Comparison of ENCODE assay signal across 8 cellular contexts in the genomic region with DNA sequence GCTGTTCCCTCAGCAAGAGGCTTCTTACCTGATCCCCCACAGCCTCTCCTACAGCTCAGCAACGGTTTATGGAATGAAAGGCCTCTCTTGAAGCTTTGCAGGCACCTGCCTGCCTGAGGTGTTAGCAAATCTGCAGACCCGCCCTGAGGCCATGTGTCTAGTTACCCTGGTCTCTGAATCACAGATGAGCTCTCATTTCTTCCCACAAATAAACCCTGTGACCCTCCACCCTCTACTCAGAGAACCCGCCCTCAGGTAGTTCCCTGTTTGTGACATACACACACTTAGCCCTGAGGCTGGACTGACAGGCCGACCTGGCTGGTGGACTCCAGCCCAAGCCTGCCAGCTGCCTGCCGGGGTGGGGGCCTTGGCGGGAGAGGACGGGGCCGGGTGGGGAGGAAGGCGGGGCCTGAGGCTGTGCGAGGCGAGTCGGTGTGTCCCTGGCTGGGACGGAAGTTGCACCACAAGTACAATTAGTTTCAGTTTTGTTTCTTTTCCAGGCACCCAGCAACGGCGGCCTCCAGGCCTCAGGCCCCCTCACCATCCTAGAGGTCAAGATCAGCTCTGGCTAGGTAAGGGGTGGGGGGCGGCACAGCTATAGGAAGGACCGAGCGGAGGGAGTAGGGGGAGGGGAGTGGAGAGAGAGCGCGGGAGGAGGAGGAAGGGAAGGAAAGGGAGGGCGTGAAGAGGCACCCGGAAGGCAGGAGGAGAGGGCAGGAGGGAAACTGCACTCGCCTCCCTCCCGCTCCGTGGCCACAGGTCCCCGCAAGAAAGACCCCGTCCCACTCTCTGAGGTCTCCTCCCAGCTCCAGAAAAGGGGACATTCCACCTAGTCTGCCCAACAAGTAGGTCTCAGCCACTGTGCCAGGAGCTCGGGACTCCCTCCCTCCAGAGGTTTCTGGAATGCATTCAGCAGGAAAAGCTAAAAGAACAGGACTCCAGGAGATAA. TPM values are rescaled to one million over a fixed set of nuclear protein-coding genes. Genes with fewer than 3 reads are reported as not detected.
DNase-seq lines count a peak whose midpoint lies in the region; ATAC-seq and TF ChIP-seq lines count a peak whose summit lies in the region.

A gene with protein sequence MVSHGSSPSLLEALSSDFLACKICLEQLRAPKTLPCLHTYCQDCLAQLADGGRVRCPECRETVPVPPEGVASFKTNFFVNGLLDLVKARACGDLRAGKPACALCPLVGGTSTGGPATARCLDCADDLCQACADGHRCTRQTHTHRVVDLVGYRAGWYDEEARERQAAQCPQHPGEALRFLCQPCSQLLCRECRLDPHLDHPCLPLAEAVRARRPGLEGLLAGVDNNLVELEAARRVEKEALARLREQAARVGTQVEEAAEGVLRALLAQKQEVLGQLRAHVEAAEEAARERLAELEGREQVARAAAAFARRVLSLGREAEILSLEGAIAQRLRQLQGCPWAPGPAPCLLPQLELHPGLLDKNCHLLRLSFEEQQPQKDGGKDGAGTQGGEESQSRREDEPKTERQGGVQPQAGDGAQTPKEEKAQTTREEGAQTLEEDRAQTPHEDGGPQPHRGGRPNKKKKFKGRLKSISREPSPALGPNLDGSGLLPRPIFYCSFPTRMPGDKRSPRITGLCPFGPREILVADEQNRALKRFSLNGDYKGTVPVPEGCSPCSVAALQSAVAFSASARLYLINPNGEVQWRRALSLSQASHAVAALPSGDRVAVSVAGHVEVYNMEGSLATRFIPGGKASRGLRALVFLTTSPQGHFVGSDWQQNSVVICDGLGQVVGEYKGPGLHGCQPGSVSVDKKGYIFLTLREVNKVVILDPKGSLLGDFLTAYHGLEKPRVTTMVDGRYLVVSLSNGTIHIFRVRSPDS (plus strand): TSS at position 482 of the 949 bp plus-strand sequence. CDS start 1,832 bp downstream, outside the sequence.

- TF ChIP-seq POLR2A in gastroesophageal sphincter (IDR thresholded peaks at IDR 0.05): peak in 1 of 2 donors; percentile 10
- peak in 1 of 2 donors; percentile 37 for TF ChIP-seq POLR2A in suprapubic skin (IDR thresholded peaks at IDR 0.05)

- H3K9me3 ChIP-seq in SJSA1 (replicated peaks) (no peaks in the 10 kb centered on the region), gastroesophageal sphincter (no peaks in the 10 kb centered on the region), suprapubic skin (no peaks in the 10 kb centered on the region)

- H3K4me3 ChIP-seq in KMS-11 (IDR thresholded peaks at IDR 0.05; ENCODE audit: insufficient read depth, low read depth, low read length) (no peak within 1 kb of the TSS), SJSA1 (peak within 1 kb of the TSS; percentile 55), gastroesophageal sphincter (peak within 1 kb of the TSS; percentile 58 to 81), suprapubic skin (peak within 1 kb of the TSS; percentile 69)

- H3K36me3 ChIP-seq in KMS-11 (ENCODE audit: insufficient read depth): no peaks in the 10 kb centered on the region
- peaks cover 42% of the 10 kb centered on the region for H3K36me3 ChIP-seq in SJSA1
- peaks cover 0 to 36% of the 10 kb centered on the region in 2 donors for H3K36me3 ChIP-seq in gastroesophageal sphincter
- H3K36me3 ChIP-seq in suprapubic skin: peaks cover 31% of the 10 kb centered on the region

- peaks cover 20% of the 10 kb centered on the region for H3K4me1 ChIP-seq in KMS-11 (ENCODE audit: low read depth, poor library complexity, severe bottlenecking)
- H3K4me1 ChIP-seq in SJSA1 (replicated peaks): peaks cover 16% of the 10 kb centered on the region
- H3K4me1 ChIP-seq in gastroesophageal sphincter: peaks cover 0 to 53% (median 14%) of the 10 kb centered on the region in 3 donors
- peaks cover 39% of the 10 kb centered on the region for H3K4me1 ChIP-seq in suprapubic skin

- ATAC-seq in GM21576 (IDR thresholded peaks at IDR 0.05; ENCODE audit: unreplicated experiment) (peak; percentile 79), gastroesophageal sphincter (peak; percentile 97), omental fat pad (ENCODE audit: low FRiP score) (peak; percentile 91)

- WGBS in gastroesophageal sphincter (ENCODE audit: low coverage in 1 of 2), 2 donors: 0% methylated on average over 8 to 9 of the region's 28 CpGs
- under 1% methylated on average over 28 of the region's 28 CpGs for WGBS in suprapubic skin

- peak within 1 kb of the TSS; percentile 90 for H3K9ac ChIP-seq in KMS-11

- no peaks in the 10 kb centered on the region for H4K20me1 ChIP-seq in KMS-11 (ENCODE audit: insufficient read depth)

- peak within 1 kb of the TSS; percentile 73 for H2AFZ ChIP-seq in KMS-11 (ENCODE audit: low read depth)

- H3K4me2 ChIP-seq in KMS-11: peak within 1 kb of the TSS; percentile 98

- H3K79me2 ChIP-seq in KMS-11 (ENCODE audit: insufficient read depth, low read depth): peaks cover 19% of the 10 kb centered on the region

- DNase-seq in DMS153 (lab: John Stamatoyannopoulos, UW) (peak; percentile 78), SJSA1 (ENCODE audit: low read depth in 1 of 2, low spot score in 2 of 2) (peak; percentile 65 to 86), omental fat pad (ENCODE audit: low spot score) (peak; percentile 58), suprapubic skin (ENCODE audit: low spot score in 2 of 2) (peak; percentile 94)
- DNase-seq in activated naive CD4-positive, alpha-beta T cell (lab: John Stamatoyannopoulos, UW): peak; percentile 25 to 69 (median 50)

- TF ChIP-seq EP300 in gastroesophageal sphincter (IDR thresholded peaks at IDR 0.05): no peak
- TF ChIP-seq EP300 in suprapubic skin (IDR thresholded peaks at IDR 0.05): no peak

- TF ChIP-seq CTCF in KMS-11 (conservative IDR thresholded peaks at IDR 0.05; ENCODE audit: low read depth, low read length) (no peak), gastroesophageal sphincter (IDR thresholded peaks at IDR 0.05) (no peak), omental fat pad (IDR thresholded peaks at IDR 0.05) (no peak), suprapubic skin (IDR thresholded peaks at IDR 0.05) (no peak)

- H3K27me3 ChIP-seq in KMS-11 (ENCODE audit: insufficient read depth, low read depth) (no peaks in the 10 kb centered on the region; the same call in 1 of the 2 replicates), SJSA1 (replicated peaks) (no peaks in the 10 kb centered on the region), gastroesophageal sphincter (no peaks in the 10 kb centered on the region), suprapubic skin (no peaks in the 10 kb centered on the region)

- peak within 1 kb of the TSS; percentile 77 for H3K27ac ChIP-seq in KMS-11
- peak within 1 kb of the TSS; percentile 91 for H3K27ac ChIP-seq in SJSA1
- peak within 1 kb of the TSS; percentile 74 to 93 (median 90) for H3K27ac ChIP-seq in gastroesophageal sphincter
- peak within 1 kb of the TSS; percentile 89 for H3K27ac ChIP-seq in suprapubic skin

RNA-seq across cellular contexts. Expression of the gene that starts here (rescaled TPM):
- 5.2 and 10.3 TPM in 2 replicates for total RNA-seq in SJSA1 (2014; rRNA removed; shearing (Covaris generic))
- total RNA-seq in gastroesophageal sphincter (10 to 100 TPM; 15.0 to 26.4 (median 23.0) TPM), omental fat pad (10 to 100 TPM; 14.1 to 41.1 (median 20.9) TPM), suprapubic skin (10 to 100 TPM; 12.1 to 28.9 (median 17.8) TPM)
